Comparison of ENCODE assay signal across 19 cellular contexts in the genomic region with DNA sequence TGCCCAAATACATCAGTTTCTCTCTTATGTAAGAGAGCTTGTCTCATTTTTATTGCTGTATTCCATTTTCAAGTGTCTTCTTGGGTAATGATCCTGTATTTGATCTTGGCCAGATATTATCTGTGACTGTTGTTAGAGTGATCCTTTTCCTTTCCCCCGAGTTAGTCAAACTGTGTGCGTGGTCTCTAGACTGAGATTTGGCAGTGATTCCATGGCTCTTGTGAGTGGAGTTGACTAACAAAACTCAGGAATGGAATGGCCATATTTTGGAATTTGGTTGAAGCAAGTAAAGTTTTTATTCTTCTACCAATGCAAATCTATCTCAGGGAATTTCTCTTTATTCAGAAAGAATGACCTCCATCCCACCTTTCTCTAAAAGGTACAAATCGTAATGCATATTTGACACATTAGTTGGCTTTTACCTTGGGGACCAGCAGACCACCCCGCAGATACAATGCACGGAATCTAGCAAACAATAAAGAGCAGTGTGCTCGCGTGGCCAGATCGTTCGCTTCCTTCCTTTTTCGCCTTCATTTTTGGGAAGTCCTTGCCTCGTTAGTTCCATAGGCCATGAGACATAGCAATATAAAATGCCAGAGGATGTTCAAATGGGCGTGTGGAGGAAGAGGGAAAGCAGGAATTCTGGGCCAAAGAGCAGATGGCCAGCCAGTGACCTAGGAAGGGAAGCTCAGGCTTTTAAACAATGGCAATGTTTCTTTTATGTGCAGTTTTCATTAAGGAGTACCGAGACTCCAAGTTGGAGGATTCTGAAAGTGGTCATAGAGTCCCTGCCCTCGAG. TPM values are rescaled to one million over a fixed set of nuclear protein-coding genes. Genes with fewer than 3 reads are reported as not detected.
A peak's percentile ranks its signal among the peaks of the same experiment; 100 is the strongest.
DNase-seq lines count a peak whose midpoint lies in the region; ATAC-seq, FAIRE-seq and TF ChIP-seq lines count a peak whose summit lies in the region.
"Had no signal": no experiment of that assay in that cellular context is flagged by ENCODE, and none has a peak within 500 bp of the region (broad histone marks: within the 10 kb centered on the region; RNA-seq: fewer than 3 reads in every experiment).

No MANE protein-coding gene starts in this region.

- FAIRE-seq in endothelial cell of umbilical vein (lab: Jason Lieb, UNC), result peak; percentile 95
- FAIRE-seq: endometrium had no signal

- BruUV-seq in endothelial cell of umbilical vein (replicated peaks; lab: Mats Ljungman, UMichigan), result no TSS peak

- DNase-seq in right cardiac atrium (no peak), left ventricle myocardium superior (no peak), endothelial cell of umbilical vein (ENCODE audit: low read depth, low spot score) (peak; percentile 76), NCI-H1092 (lab: John Stamatoyannopoulos, UW) (no peak), NCI-H526 treated with DMSO at 0.1 percent for 48 hours (lab: John Stamatoyannopoulos, UW) (no peak), activated T-cell treated with anti-CD3 and anti-CD28 coated beads for 4 hours (no peak), NCI-H510A treated with DMSO at 0.1 percent for 48 hours (lab: John Stamatoyannopoulos, UW) (no peak)
- DNase-seq: amygdala; foreskin melanocyte; kidney glomerular epithelial cell; NCI-H146; NCI-H774; SHP77 treated with DMSO at 0.1 percent for 48 hours; stimulated activated naive B cell treated with anti-CD40 and anti-IgM and Interleukin-4, amounts not matched to agents 10 μg/mL and 1 μg/mL and 100 μg/mL, for 72 hours had no signal

- H3K4me3 Mint-ChIP-seq in nephron, result no peak overlapping the region
- H3K4me3 Mint-ChIP-seq: stimulated activated naive B cell treated with anti-CD40 and anti-IgM and Interleukin-4, amounts not matched to agents 10 μg/mL and 1 μg/mL and 100 μg/mL, for 72 hours had no signal

- intact Hi-C loops in right cardiac atrium (cut with DNase I) (no loop called here), left ventricle myocardium superior (cut with micrococcal nuclease) (no loop called here), endothelial cell of umbilical vein (cut with micrococcal nuclease) (loop anchor here (1.0 to 2.0 kb wide), 3 partner anchors 23 to 125 kb away; no protein-coding TSS in a partner anchor)

- H3K27ac ChIP-seq in right cardiac atrium (ENCODE audit: low read length) (peak overlapping the region; percentile 6), endothelial cell of umbilical vein (ENCODE audit: insufficient read depth, low read depth, low read length) (peak overlapping the region; percentile 55)
- H3K27ac ChIP-seq: C4-2B, VCaP had no signal

- peaks cover 93% of the 10 kb centered on the region for H3K79me2 ChIP-seq in endothelial cell of umbilical vein (ENCODE audit: control insufficient read depth, insufficient read depth, low read length)

- peaks cover 7% of the 10 kb centered on the region for H3K36me3 Mint-ChIP-seq in nephron (ENCODE audit: low read depth)

- no peak overlapping the region for H3K9ac ChIP-seq in endothelial cell of umbilical vein (replicated peaks; ENCODE audit: extremely low read depth, insufficient read depth, low read length)

- H4K20me1 ChIP-seq in endothelial cell of umbilical vein (replicated peaks; ENCODE audit: control insufficient read depth, extremely low read depth, insufficient read depth, low read length), result peaks cover 9% of the 10 kb centered on the region

- H3K4me2 ChIP-seq in endothelial cell of umbilical vein (ENCODE audit: insufficient read depth, low read length), result peak overlapping the region; percentile 64

- ATAC-seq in right cardiac atrium (peak in 1 of 2 donors; percentile 76), left ventricle myocardium superior (no peak)
- ATAC-seq: stimulated activated naive B cell treated with anti-CD40 and anti-IgM and Interleukin-4, amounts not matched to agents 10 μg/mL and 1 μg/mL and 100 μg/mL, for 72 hours had no signal

- WGBS in right cardiac atrium, result 53% methylated on average over 14 of the region's 14 CpGs

- no peak overlapping the region for H2AFZ ChIP-seq in endothelial cell of umbilical vein (ENCODE audit: low read depth, low read length)

- CTCF ChIA-PET in endothelial cell of umbilical vein (lab: Charles Lee), result interaction anchor here (0.8 to 2.2 kb wide), 7 partner anchors 10 to 359 kb away, joined by 3 to 9 read pairs (median 3); no protein-coding TSS in a partner anchor

- POLR2A ChIA-PET in endothelial cell of umbilical vein (lab: Charles Lee), result interaction anchor here (0.7 kb wide), 1 partner anchor 89 kb away, joined by 3 read pairs; no protein-coding TSS in a partner anchor

- H3K9me3 ChIP-seq in right cardiac atrium (ENCODE audit: control insufficient read depth, low read length) (no peaks in the 10 kb centered on the region), endothelial cell of umbilical vein (replicated peaks; ENCODE audit: control insufficient read depth, insufficient read depth, low read length) (no peaks in the 10 kb centered on the region)
- H3K9me3 ChIP-seq: tibial nerve had no signal

- TF ChIP-seq CTCF in endothelial cell of umbilical vein (IDR thresholded peaks at IDR 0.05; ENCODE audit: extremely low read depth in 1 of 2, insufficient read depth in 1 of 2, low read depth in 1 of 2, low read length in 2 of 2) (no peak), nephron (IDR thresholded peaks at IDR 0.05; ENCODE audit: unreplicated experiment in 3 of 3) (no peak)

- peaks cover 55% of the 10 kb centered on the region for H3K4me1 Mint-ChIP-seq in nephron

- H3K4me3 ChIP-seq in right cardiac atrium (ENCODE audit: low read length) (no peak overlapping the region), endothelial cell of umbilical vein (replicated peaks in 1 of 3; ENCODE audit: insufficient read depth in 1 of 3, low read depth in 1 of 3, low read length in 3 of 3) (peak overlapping the region in 1 of 3 experiments; percentile 18)
- H3K4me3 ChIP-seq: tibial nerve had no signal

- TF ChIP-seq POLR2A in endothelial cell of umbilical vein (IDR thresholded peaks at IDR 0.05; ENCODE audit: low read depth, low read length), result no peak

- no peaks in the 10 kb centered on the region for H3K27me3 Mint-ChIP-seq in nephron (ENCODE audit: low read depth)
- H3K27me3 Mint-ChIP-seq: stimulated activated naive B cell treated with anti-CD40 and anti-IgM and Interleukin-4, amounts not matched to agents 10 μg/mL and 1 μg/mL and 100 μg/mL, for 72 hours had no signal

- dilution Hi-C loops in endothelial cell of umbilical vein (cut with MboI; ENCODE audit: extremely low pct_ligation_motif_present, low sequenced_read_pairs), result no loop called here

- no peaks in the 10 kb centered on the region for H3K27me3 ChIP-seq in right cardiac atrium (ENCODE audit: control insufficient read depth, insufficient read depth)
- H3K27me3 ChIP-seq in endothelial cell of umbilical vein (ENCODE audit: control insufficient read depth in 2 of 2, insufficient read depth in 2 of 2, low read length in 2 of 2), result no peaks in the 10 kb centered on the region
- H3K27me3 ChIP-seq: tibial nerve had no signal

- no peaks in the 10 kb centered on the region for H3K9me1 ChIP-seq in endothelial cell of umbilical vein (replicated peaks; ENCODE audit: control insufficient read depth, extremely low read depth, insufficient read depth, low read length)

- peak overlapping the region in 2 of 3 experiments; percentile 36 to 49 for H3K27ac Mint-ChIP-seq in nephron
- H3K27ac Mint-ChIP-seq: stimulated activated naive B cell treated with anti-CD40 and anti-IgM and Interleukin-4, amounts not matched to agents 10 μg/mL and 1 μg/mL and 100 μg/mL, for 72 hours had no signal

- H3K4me1 ChIP-seq in right cardiac atrium (ENCODE audit: control insufficient read depth, insufficient read depth, low read length) (peaks cover 23% of the 10 kb centered on the region), endothelial cell of umbilical vein (ENCODE audit: control insufficient read depth, extremely low read depth, insufficient read depth, low read length) (peaks cover 37% of the 10 kb centered on the region)

- H3K36me3 ChIP-seq in endothelial cell of umbilical vein (ENCODE audit: control insufficient read depth in 2 of 2, extremely low read depth in 1 of 2, insufficient read depth in 2 of 2, low read length in 2 of 2), result peaks cover 0 to 10% of the 10 kb centered on the region in 2 experiments

- H3K9me3 Mint-ChIP-seq in nephron, result no peaks in the 10 kb centered on the region
- H3K9me3 Mint-ChIP-seq: stimulated activated naive B cell treated with anti-CD40 and anti-IgM and Interleukin-4, amounts not matched to agents 10 μg/mL and 1 μg/mL and 100 μg/mL, for 72 hours had no signal

TF ChIP-seq in endothelial cell of umbilical vein, 7 proteins besides CTCF, POLR2A, EP300 and RAD21:
- peak; percentile 31 for TF ChIP-seq POLR2AphosphoS5 (IDR thresholded peaks at IDR 0.05; ENCODE audit: insufficient read depth, low read depth, low read length)
- TF ChIP-seq JUN (IDR thresholded peaks at IDR 0.05; ENCODE audit: borderline replicate concordance, insufficient read depth, insufficient read length, low read depth), result peak; percentile 3
- no peak for TF ChIP-seq GATA2 (IDR thresholded peaks at IDR 0.05; ENCODE audit: insufficient read depth, insufficient read length, low read depth, low read length)
- TF ChIP-seq, protein P1, sequence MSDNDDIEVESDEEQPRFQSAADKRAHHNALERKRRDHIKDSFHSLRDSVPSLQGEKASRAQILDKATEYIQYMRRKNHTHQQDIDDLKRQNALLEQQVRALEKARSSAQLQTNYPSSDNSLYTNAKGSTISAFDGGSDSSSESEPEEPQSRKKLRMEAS (IDR thresholded peaks at IDR 0.05; ENCODE audit: insufficient read depth, insufficient read length), result no peak
- no peak for TF ChIP-seq MYC (IDR thresholded peaks at IDR 0.05; ENCODE audit: low read depth, low read length)
- TF ChIP-seq FOS (IDR thresholded peaks at IDR 0.05; ENCODE audit: borderline replicate concordance, insufficient read depth, low read length), result peak; percentile 29
- TF ChIP-seq EZH2 (IDR thresholded peaks at IDR 0.05; ENCODE audit: borderline replicate concordance, low read depth, low read length, severe bottlenecking), result no peak
TF ChIP-seq in endothelial cell of umbilical vein: peak in this region for 3.

RNA-seq across cellular contexts. Expression of a gene that starts 24.4 kb away (rescaled TPM):
- total RNA-seq in right cardiac atrium, result 10 to 100 TPM in 3 of 4 donors, 1 to 10 TPM in 1; 9.9 to 31.4 (median 11.7) TPM
- polyA plus RNA-seq in right cardiac atrium, result 2.9 TPM
- total RNA-seq in left ventricle myocardium superior, result 14.7 TPM
- 56.1 and 57.1 TPM in 2 replicates for total RNA-seq in endothelial cell of umbilical vein
- polyA plus RNA-seq in endothelial cell of umbilical vein, result 13.4 and 15.9 TPM in 2 replicates
- 12.6 and 13.4 TPM in 2 replicates for polyA plus RNA-seq in endothelial cell of umbilical vein (2011; cell fraction: cytosol; rRNA removed)
- polyA plus RNA-seq in endothelial cell of umbilical vein (2011; cell fraction: nucleus; rRNA removed), result 76.2 and 88.8 TPM in 2 replicates
- 14.9 and 18.7 TPM in 2 replicates for polyA plus RNA-seq in endothelial cell of umbilical vein (2012)
- polyA minus RNA-seq in endothelial cell of umbilical vein, result 44.6 and 47.9 TPM in 2 replicates
- 5.8 TPM for polyA minus RNA-seq in endothelial cell of umbilical vein (2011; cell fraction: cytosol; rRNA and poly(A)+ RNA removed)
- polyA minus RNA-seq in endothelial cell of umbilical vein (2011; cell fraction: nucleus; rRNA and poly(A)+ RNA removed), result 104 and 139 TPM in 2 replicates
